Comparison of ENCODE assay signal across 2 cellular contexts in the genomic region with DNA sequence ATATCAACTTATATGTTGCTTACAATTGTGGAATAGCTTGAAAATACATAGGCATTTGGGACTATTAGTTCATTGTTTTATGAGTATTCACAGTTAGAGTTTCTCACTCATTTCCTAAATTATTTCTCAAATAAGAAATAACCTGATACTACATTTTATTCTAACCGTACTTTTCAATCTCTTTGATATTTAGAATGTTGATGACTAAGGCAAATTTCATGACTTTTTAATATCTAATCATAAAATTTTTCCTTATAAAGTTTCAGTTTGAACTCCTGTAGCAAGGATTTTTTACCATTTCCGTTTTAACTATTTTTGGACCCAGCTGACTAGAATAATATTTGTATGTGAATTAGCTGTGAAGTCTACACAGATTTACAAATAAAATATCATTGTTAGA.
TF ChIP-seq lines count a peak whose summit lies in the region.

No MANE protein-coding gene starts in this region.

TF ChIP-seq in IMR-90, 13 proteins besides CTCF, POLR2A, EP300 and RAD21:
- TF ChIP-seq MAFK (IDR thresholded peaks at IDR 0.05; ENCODE audit: low read depth, low read length) (peak; percentile 40; the same call in 1 of the 2 replicates), RCOR1 (IDR thresholded peaks at IDR 0.05; ENCODE audit: insufficient replicate concordance, low read length) (no peak)

TF ChIP-seq in K562, 482 proteins besides CTCF, POLR2A, EP300 and RAD21:
- peak; percentile 65 for TF ChIP-seq ZNF316 (IDR thresholded peaks at IDR 0.05)
- no peak for TF ChIP-seq REST (CRISPR knock-in tag; IDR thresholded peaks at IDR 0.05; ENCODE audit: low read depth)
